In the genomic region with DNA sequence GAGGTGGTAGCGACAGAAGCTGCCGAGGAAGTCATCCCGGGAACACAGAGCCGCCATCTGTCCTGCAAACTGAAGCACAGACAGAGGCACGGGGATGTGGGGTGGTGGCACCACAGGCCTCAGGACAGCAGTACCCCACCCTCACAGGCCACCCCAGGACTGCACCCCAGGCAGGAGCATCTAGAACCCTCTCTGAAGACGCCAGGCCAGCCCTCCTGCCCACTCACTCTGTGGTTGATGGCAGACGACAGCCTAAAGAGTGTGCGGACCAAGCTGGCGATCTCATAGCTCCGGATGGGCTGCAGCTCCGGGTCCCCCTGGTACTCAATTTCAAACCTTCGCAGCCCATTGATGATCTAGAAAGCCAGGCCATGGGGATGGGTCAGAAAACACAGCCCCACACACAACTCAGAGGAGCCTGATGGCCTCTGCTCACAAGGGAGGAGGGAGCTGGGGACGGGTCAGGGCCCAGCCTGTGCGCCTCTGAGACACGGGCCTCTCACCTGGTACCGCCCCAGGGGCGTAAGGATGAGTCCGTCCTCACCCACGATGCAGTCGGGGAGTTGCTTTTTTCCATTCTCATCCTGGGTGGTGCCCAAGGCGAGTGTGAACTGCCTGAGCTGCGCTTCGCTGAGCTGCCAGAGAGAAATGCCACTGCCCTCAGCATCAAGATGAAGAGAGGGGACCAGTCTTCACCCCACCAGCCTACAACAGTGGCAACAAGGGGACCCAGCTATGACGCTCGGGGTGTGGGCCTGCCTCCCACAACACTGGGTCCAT, we compare ENCODE assay signal across 25 cellular contexts. TPM values are rescaled to one million over a fixed set of nuclear protein-coding genes. Genes with fewer than 3 reads are reported as not detected.
DNase-seq lines count a peak whose midpoint lies in the region; ATAC-seq and TF ChIP-seq lines count a peak whose summit lies in the region.
"Had no signal": no experiment of that assay in that cellular context is flagged by ENCODE, and none has a peak within 500 bp of the region (broad histone marks: within the 10 kb centered on the region; RNA-seq: fewer than 3 reads in every experiment).

No MANE protein-coding gene starts in this region.

- TF ChIP-seq CTCF in spleen (IDR thresholded peaks at IDR 0.05 in 8 of 11, conservative IDR thresholded peaks at IDR 0.05 in 3 of 11) (no peak), MCF 10A (IDR thresholded peaks at IDR 0.05; ENCODE audit: unreplicated experiment) (no peak)

- H3K4me1 Mint-ChIP-seq in naive thymus-derived CD4-positive, alpha-beta T cell, result peaks cover 0 to 7% (median 0%) of the 10 kb centered on the region in 7 donors
- no peaks in the 10 kb centered on the region for H3K4me1 Mint-ChIP-seq in MCF 10A (ENCODE audit: insufficient read depth, unreplicated experiment)

- no peaks in the 10 kb centered on the region for H3K27me3 Mint-ChIP-seq in naive thymus-derived CD4-positive, alpha-beta T cell
- H3K27me3 Mint-ChIP-seq in MCF 10A (ENCODE audit: insufficient read depth, unreplicated experiment), result no peaks in the 10 kb centered on the region

- 89 to 96% (median 94%) methylated on average over 21 to 25 of the region's 25 CpGs for WGBS in spleen, 5 donors

- H3K4me3 ChIP-seq in H7 (ENCODE audit: insufficient read depth, low read depth, low read length) (no peak overlapping the region), spleen (no peak overlapping the region)
- no peak overlapping the region for H3K4me3 ChIP-seq in naive thymus-derived CD4-positive, alpha-beta T cell (ENCODE audit: low read length)
- H3K4me3 ChIP-seq: SJCRH30 had no signal

- H3K4me3 Mint-ChIP-seq in naive thymus-derived CD4-positive, alpha-beta T cell, result no peak overlapping the region
- no peak overlapping the region for H3K4me3 Mint-ChIP-seq in MCF 10A (ENCODE audit: unreplicated experiment)
- H3K4me3 Mint-ChIP-seq: CD8-positive, alpha-beta T cell had no signal

- H3K36me3 Mint-ChIP-seq in naive thymus-derived CD4-positive, alpha-beta T cell, result peaks cover 0 to 3% (median 0%) of the 10 kb centered on the region in 5 donors
- peaks cover 12% of the 10 kb centered on the region for H3K36me3 Mint-ChIP-seq in MCF 10A (ENCODE audit: insufficient read depth, unreplicated experiment)

- no TSS peak for BruUV-seq in MCF 10A (replicated peaks; lab: Mats Ljungman, UMichigan)

- H3K4me1 ChIP-seq in naive thymus-derived CD4-positive, alpha-beta T cell (ENCODE audit: control insufficient read depth in 2 of 2, insufficient read depth in 2 of 2, low read length in 2 of 2), result no peaks in the 10 kb centered on the region
- peaks cover 0 to 18% (median 6%) of the 10 kb centered on the region in 6 donors for H3K4me1 ChIP-seq in spleen
- H3K4me1 ChIP-seq: Caco-2, SJCRH30 had no signal

- no peak for TF ChIP-seq POLR2A in spleen (IDR thresholded peaks at IDR 0.05)

- H3K9me3 Mint-ChIP-seq in naive thymus-derived CD4-positive, alpha-beta T cell, result no peaks in the 10 kb centered on the region
- no peaks in the 10 kb centered on the region for H3K9me3 Mint-ChIP-seq in MCF 10A (ENCODE audit: unreplicated experiment)
- H3K9me3 Mint-ChIP-seq: CD8-positive, alpha-beta T cell had no signal

- H3K27ac Mint-ChIP-seq in naive thymus-derived CD4-positive, alpha-beta T cell, result no peak overlapping the region
- H3K27ac Mint-ChIP-seq in MCF 10A (ENCODE audit: low read depth, unreplicated experiment), result no peak overlapping the region
- H3K27ac Mint-ChIP-seq: CD8-positive, alpha-beta T cell had no signal

- H3K27me3 ChIP-seq in H7 (ENCODE audit: control insufficient read depth, insufficient read depth, low read length), result no peaks in the 10 kb centered on the region
- no peaks in the 10 kb centered on the region for H3K27me3 ChIP-seq in naive thymus-derived CD4-positive, alpha-beta T cell (ENCODE audit: control insufficient read depth in 2 of 2, insufficient read depth in 2 of 2, low read length in 2 of 2)
- H3K27me3 ChIP-seq in spleen (replicated peaks in 1 of 7), result no peaks in the 10 kb centered on the region
- H3K27me3 ChIP-seq: SJCRH30 had no signal

- DNase-seq in H7, result peak; percentile 20
- DNase-seq in cerebellar cortex (ENCODE audit: low spot score), result peak; percentile 28
- DNase-seq in naive thymus-derived CD4-positive, alpha-beta T cell, result no peak
- peak; percentile 61 for DNase-seq in spleen
- no peak for DNase-seq in amygdala (lab: John Stamatoyannopoulos, UW)
- no peak for DNase-seq in MCF 10A (ENCODE audit: unreplicated experiment)
- DNase-seq in GM03348 (ENCODE audit: low spot score), result no peak
- DNase-seq: Caco-2; CD8-positive, alpha-beta T cell; GDM1; Kasumi-1; MV-4-11; NCI-H1105; NCI-H1436 treated with DMSO at 0.1 percent for 48 hours; NCI-H1930; NCI-H2107; NCI-H524 treated with DMSO at 0.1 percent for 48 hours; NCI-H774; SJCRH30 had no signal

- intact Hi-C loops in naive thymus-derived CD4-positive, alpha-beta T cell (cut with micrococcal nuclease), result no loop called here
- intact Hi-C loops in spleen (cut with DNase I; ENCODE audit: low total_unique reads), result no loop called here
- intact Hi-C loops in MCF 10A (cut with micrococcal nuclease), result no loop called here

- CTCF ChIA-PET in naive thymus-derived CD4-positive, alpha-beta T cell (lab: Charles Lee), result no interaction called here
- CTCF ChIA-PET in MCF 10A (lab: Yijun Ruan, JAX), result interaction anchor here (0.6 kb wide), 1 partner anchor 9 kb away, joined by 3 read pairs; no protein-coding TSS in a partner anchor

- H3K36me3 ChIP-seq in H7 (replicated peaks; ENCODE audit: control insufficient read depth, insufficient read depth, low read length), result peaks cover 6% of the 10 kb centered on the region
- H3K36me3 ChIP-seq in naive thymus-derived CD4-positive, alpha-beta T cell (ENCODE audit: control insufficient read depth in 2 of 3, insufficient read depth in 3 of 3, low read length in 3 of 3), result peaks cover 0 to 48% (median 0%) of the 10 kb centered on the region in 3 experiments
- peaks cover 0 to 70% (median 35%) of the 10 kb centered on the region in 6 donors for H3K36me3 ChIP-seq in spleen
- H3K36me3 ChIP-seq: SJCRH30 had no signal

- peak; percentile 3 for ATAC-seq in naive thymus-derived CD4-positive, alpha-beta T cell
- ATAC-seq: CD8-positive, alpha-beta T cell; HCT116; HepG2; SK-N-SH treated with all-trans-retinoic acid at 6 μM for 48 hours had no signal

- no peak overlapping the region for H3K27ac ChIP-seq in naive thymus-derived CD4-positive, alpha-beta T cell (ENCODE audit: low read depth, low read length)
- no peak overlapping the region for H3K27ac ChIP-seq in spleen
- H3K27ac ChIP-seq: SJCRH30 had no signal

- no peaks in the 10 kb centered on the region for H3K9me3 ChIP-seq in naive thymus-derived CD4-positive, alpha-beta T cell (ENCODE audit: control insufficient read depth in 2 of 3, low read length in 3 of 3)
- H3K9me3 ChIP-seq in spleen, result no peaks in the 10 kb centered on the region
- H3K9me3 ChIP-seq: Caco-2, SJCRH30 had no signal

- POLR2A ChIA-PET in naive thymus-derived CD4-positive, alpha-beta T cell (lab: Charles Lee), result no interaction called here
- POLR2A ChIA-PET in MCF 10A (lab: Yijun Ruan, JAX), result no interaction called here

RNA-seq across cellular contexts. Expression of gene CCDC74B, which starts 8.1 kb away (rescaled TPM):
- 7.3 and 7.4 TPM in 2 replicates for total RNA-seq in H7 (2014; rRNA removed; shearing (Covaris generic))
- 1 to 10 TPM in 1 of 5 experiments, under 1 TPM in 2, not detected in 2; 0.16 to 1.6 (median 0.73) TPM for total RNA-seq in naive thymus-derived CD4-positive, alpha-beta T cell
- polyA plus RNA-seq in naive thymus-derived CD4-positive, alpha-beta T cell, result not detected
- total RNA-seq in spleen, result 1 to 10 TPM in 2 of 7 donors, under 1 TPM in 3, not detected in 2; 0.27 to 2.5 (median 0.66) TPM
- polyA plus RNA-seq in spleen, result under 1 TPM; 0.38 to 0.61 (median 0.57) TPM
- 0.61 TPM in 1 of 2 replicates, not detected in the other for total RNA-seq in MCF 10A (2022)

RNA-seq across cellular contexts. Expression of gene POTEF, which starts 24.0 kb away (rescaled TPM):
- 0.69 and 1.3 TPM in 2 replicates for total RNA-seq in H7 (2014; rRNA removed; shearing (Covaris generic))
- total RNA-seq in naive thymus-derived CD4-positive, alpha-beta T cell, result not detected
- polyA plus RNA-seq in naive thymus-derived CD4-positive, alpha-beta T cell, result under 1 TPM in 1 of 2 donors, not detected in 1; 0.06 TPM
- total RNA-seq in spleen (not detected), MCF 10A (2022) (not detected in 2 replicates)
- polyA plus RNA-seq in spleen, result not detected
- total RNA-seq: A673; CD8-positive, alpha-beta T cell; M059J had no signal

RNA-seq across cellular contexts. Expression of gene SMPD4, which starts 28.4 kb away (rescaled TPM):
- total RNA-seq in H7 (2014; rRNA removed; shearing (Covaris generic)), result 68.8 and 69.7 TPM in 2 replicates
- total RNA-seq in naive thymus-derived CD4-positive, alpha-beta T cell, result 10 to 100 TPM; 52.5 to 82.9 (median 59.8) TPM
- 10 to 100 TPM; 37.0 to 53.5 TPM for polyA plus RNA-seq in naive thymus-derived CD4-positive, alpha-beta T cell
- 10 to 100 TPM; 32.7 to 44.9 (median 40.7) TPM for total RNA-seq in spleen
- polyA plus RNA-seq in spleen, result 10 to 100 TPM; 24.0 to 34.7 (median 33.0) TPM
- 40.2 and 41.1 TPM in 2 replicates for total RNA-seq in MCF 10A (2022)

RNA-seq across cellular contexts. Expression of gene MZT2B, which starts 29.1 kb away (rescaled TPM):
- 268 and 277 TPM in 2 replicates for total RNA-seq in H7 (2014; rRNA removed; shearing (Covaris generic))
- total RNA-seq in naive thymus-derived CD4-positive, alpha-beta T cell, result 100 to 1,000 TPM; 180 to 323 (median 227) TPM
- polyA plus RNA-seq in naive thymus-derived CD4-positive, alpha-beta T cell, result 100 to 1,000 TPM; 206 to 233 TPM
- total RNA-seq in spleen (100 to 1,000 TPM in 3 of 7 donors, 10 to 100 TPM in 4; 37.9 to 159 (median 95.0) TPM), MCF 10A (2022) (402 and 427 TPM in 2 replicates)
- 100 to 1,000 TPM; 204 to 308 (median 217) TPM for polyA plus RNA-seq in spleen

RNA-seq across cellular contexts. Expression of gene TUBA3E, which starts 45.2 kb away (rescaled TPM):
- not detected in 2 replicates for total RNA-seq in H7 (2014; rRNA removed; shearing (Covaris generic))
- total RNA-seq in naive thymus-derived CD4-positive, alpha-beta T cell, result not detected
- polyA plus RNA-seq in naive thymus-derived CD4-positive, alpha-beta T cell, result not detected
- total RNA-seq in spleen, result not detected
- polyA plus RNA-seq in spleen, result under 1 TPM in 1 of 3 donors, not detected in 2; 0.11 TPM
- total RNA-seq in MCF 10A (2022), result not detected in 2 replicates
- total RNA-seq: A673; CD8-positive, alpha-beta T cell; H1; HepG2; M059J; SJCRH30 had no signal
- polyA plus RNA-seq: H1, HepG2 had no signal

Comparison
In these comparisons a context has a peak if more than half of its experiments do, and no peak if none do; other contexts are left out.
1. DNase-seq: peak in H7 (single experiment), cerebellar cortex (single experiment) and spleen (single experiment); none in naive thymus-derived CD4-positive, alpha-beta T cell (0 of 9), amygdala (0 of 56), MCF 10A (single experiment) and GM03348 (single experiment).